Comparison of ENCODE assay signal across 9 cellular contexts in the genomic region with DNA sequence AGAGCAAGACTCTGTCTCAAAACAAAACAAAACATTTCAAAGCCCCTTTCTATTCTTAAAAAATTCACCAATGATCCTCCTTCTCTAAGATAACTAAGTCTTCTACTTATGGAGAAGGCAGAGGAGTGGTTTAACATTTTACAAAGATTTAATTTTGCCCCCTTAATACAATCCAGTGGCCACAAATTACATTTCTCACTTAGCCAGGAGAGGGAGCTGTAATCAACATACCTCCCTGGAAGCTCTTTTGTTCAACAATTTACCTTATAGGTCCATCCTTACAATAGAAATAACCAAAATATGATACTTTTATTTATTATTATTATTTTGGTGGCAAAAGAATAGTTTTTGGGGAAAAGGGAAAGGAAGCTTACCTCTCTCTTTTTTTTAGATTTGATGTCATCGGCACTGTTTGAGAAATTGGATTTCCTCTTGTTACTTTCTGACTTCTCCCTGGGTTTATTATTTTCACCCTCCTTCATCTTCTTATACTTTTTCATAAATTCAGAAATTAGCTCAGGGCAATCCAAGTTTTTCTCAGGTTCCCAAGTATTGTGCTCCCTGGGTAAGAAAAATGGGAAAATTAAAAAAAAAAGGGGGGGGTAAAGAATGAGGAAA. TPM values are rescaled to one million over a fixed set of nuclear protein-coding genes. Genes with fewer than 3 reads are reported as not detected.
A peak's percentile ranks its signal among the peaks of the same experiment; 100 is the strongest.
DNase-seq lines count a peak whose midpoint lies in the region; ATAC-seq and TF ChIP-seq lines count a peak whose summit lies in the region.
"Had no signal": no experiment of that assay in that cellular context is flagged by ENCODE, and none has a peak within 500 bp of the region (broad histone marks: within the 10 kb centered on the region; RNA-seq: fewer than 3 reads in every experiment).

No MANE protein-coding gene starts in this region.

- no peak overlapping the region for H2AFZ ChIP-seq in KMS-11 (ENCODE audit: low read depth)

- H3K36me3 Mint-ChIP-seq in T-cell: peaks cover 41% of the 10 kb centered on the region

- DNase-seq in SIG-M5 treated with dmso at 0.1 percent for 504 hours (lab: John Stamatoyannopoulos, UW; ENCODE audit: unreplicated experiment) (peak; percentile 61), SIG-M5 (lab: John Stamatoyannopoulos, UW) (no peak), T-cell (peak in 6 of 34 experiments; percentile 4 to 19 (median 12)), fibroblast of the aortic adventitia (ENCODE audit: low read depth) (peak; percentile 73), renal cortical epithelial cell (ENCODE audit: low read depth) (peak; percentile 60)

- CTCF ChIA-PET in T-cell (lab: Charles Lee): interaction anchor here (0.5 to 2.5 kb wide), 33 partner anchors 8 to 264 kb away, joined by 3 to 29 read pairs (median 4); partner anchors contain the start of genes COPZ1 (in 2 of the 2), CBX5 (in 1 of the 2) and HNRNPA1 (in 1 of the 2)

- H3K9me3 Mint-ChIP-seq in T-cell: no peaks in the 10 kb centered on the region
- H3K9me3 Mint-ChIP-seq: activated naive CD4-positive, alpha-beta T cell treated with anti-CD3 and anti-CD28 coated beads, Interleukin-2, amount 50 U/mL, for 24 hours had no signal

- no peak overlapping the region for H3K27ac Mint-ChIP-seq in T-cell
- H3K27ac Mint-ChIP-seq: activated naive CD4-positive, alpha-beta T cell treated with anti-CD3 and anti-CD28 coated beads, Interleukin-2, amount 50 U/mL, for 24 hours had no signal

- peaks cover 3% of the 10 kb centered on the region; the same call in 1 of the 2 replicates for H3K36me3 ChIP-seq in KMS-11 (ENCODE audit: insufficient read depth)

- no peaks in the 10 kb centered on the region for H3K27me3 ChIP-seq in KMS-11 (ENCODE audit: insufficient read depth, low read depth)

- H3K4me1 ChIP-seq in KMS-11 (ENCODE audit: low read depth, poor library complexity, severe bottlenecking): peaks cover 5% of the 10 kb centered on the region

- H3K4me2 ChIP-seq in KMS-11: no peak overlapping the region

- H3K27ac ChIP-seq in KMS-11: no peak overlapping the region

- H3K4me3 ChIP-seq in KMS-11 (IDR thresholded peaks at IDR 0.05; ENCODE audit: insufficient read depth, low read depth, low read length): no peak overlapping the region
- H3K4me3 ChIP-seq in fibroblast of the aortic adventitia (ENCODE audit: low read depth, low read length): no peak overlapping the region

- TF ChIP-seq CTCF in KMS-11 (conservative IDR thresholded peaks at IDR 0.05; ENCODE audit: low read depth, low read length) (peak; percentile 77), fibroblast of the aortic adventitia (IDR thresholded peaks at IDR 0.05; ENCODE audit: insufficient read depth, low read length) (peak; percentile 70)

- H3K27me3 Mint-ChIP-seq in T-cell: no peaks in the 10 kb centered on the region
- H3K27me3 Mint-ChIP-seq: activated naive CD4-positive, alpha-beta T cell treated with anti-CD3 and anti-CD28 coated beads, Interleukin-2, amount 50 U/mL, for 24 hours had no signal

- H3K79me2 ChIP-seq in KMS-11 (ENCODE audit: insufficient read depth, low read depth): no peaks in the 10 kb centered on the region; the same call in 1 of the 2 replicates

- POLR2A ChIA-PET in T-cell (lab: Charles Lee): interaction anchor here (0.6 to 0.8 kb wide), 4 partner anchors 29 to 360 kb away, joined by 3 to 9 read pairs (median 6); partner anchors contain the start of gene HNRNPA1 (in 1 of the 2)

- H3K9ac ChIP-seq in KMS-11: no peak overlapping the region

- H3K4me3 Mint-ChIP-seq in T-cell: no peak overlapping the region
- H3K4me3 Mint-ChIP-seq: activated naive CD4-positive, alpha-beta T cell treated with anti-CD3 and anti-CD28 coated beads, Interleukin-2, amount 50 U/mL, for 24 hours had no signal

- H3K4me1 Mint-ChIP-seq in T-cell: peaks cover 5 to 10% (median 7%) of the 10 kb centered on the region in 3 donors

- no peaks in the 10 kb centered on the region for H4K20me1 ChIP-seq in KMS-11 (ENCODE audit: insufficient read depth)

- ATAC-seq in T-cell (replicated peaks in 1 of 4) (peak; percentile 55 to 70 (median 60)), HG03378 (IDR thresholded peaks at IDR 0.05; ENCODE audit: unreplicated experiment) (no peak), GM21515 (IDR thresholded peaks at IDR 0.05; ENCODE audit: unreplicated experiment) (no peak)

RNA-seq across cellular contexts. Expression of gene CBX5, which starts 28.1 kb away (rescaled TPM):
- total RNA-seq in T-cell (10 to 100 TPM; 43.8 to 54.5 (median 47.1) TPM), fibroblast of the aortic adventitia (ENCODE audit: low replicate concordance) (38.3 and 114 TPM in 2 replicates), renal cortical epithelial cell (35.4 and 97.5 TPM in 2 replicates)

RNA-seq across cellular contexts. Expression of gene HNRNPA1, which starts 28.8 kb away (rescaled TPM):
- 1,000 to 10,000 TPM; 1,133 to 1,642 (median 1,239) TPM for total RNA-seq in T-cell
- total RNA-seq in fibroblast of the aortic adventitia (ENCODE audit: low replicate concordance): 435 and 902 TPM in 2 replicates
- total RNA-seq in renal cortical epithelial cell: 324 and 386 TPM in 2 replicates

RNA-seq across cellular contexts. Expression of gene NFE2, which starts 49.0 kb away (rescaled TPM):
- total RNA-seq in T-cell: 1 to 10 TPM in 2 of 5 donors, under 1 TPM in 3; 0.58 to 1.5 (median 0.95) TPM
- 1.2 TPM in 1 of 2 replicates, not detected in the other for total RNA-seq in fibroblast of the aortic adventitia (ENCODE audit: low replicate concordance)
- total RNA-seq in renal cortical epithelial cell: 0.45 TPM in 1 of 2 replicates, not detected in the other

Comparison
In these comparisons a context has a peak if more than half of its experiments do, and no peak if none do; other contexts are left out.
1. ATAC-seq: peak in T-cell (4 of 4); none in HG03378 (single experiment) and GM21515 (single experiment).